1 cellular context compared by ENCODE assay signal in the genomic region with DNA sequence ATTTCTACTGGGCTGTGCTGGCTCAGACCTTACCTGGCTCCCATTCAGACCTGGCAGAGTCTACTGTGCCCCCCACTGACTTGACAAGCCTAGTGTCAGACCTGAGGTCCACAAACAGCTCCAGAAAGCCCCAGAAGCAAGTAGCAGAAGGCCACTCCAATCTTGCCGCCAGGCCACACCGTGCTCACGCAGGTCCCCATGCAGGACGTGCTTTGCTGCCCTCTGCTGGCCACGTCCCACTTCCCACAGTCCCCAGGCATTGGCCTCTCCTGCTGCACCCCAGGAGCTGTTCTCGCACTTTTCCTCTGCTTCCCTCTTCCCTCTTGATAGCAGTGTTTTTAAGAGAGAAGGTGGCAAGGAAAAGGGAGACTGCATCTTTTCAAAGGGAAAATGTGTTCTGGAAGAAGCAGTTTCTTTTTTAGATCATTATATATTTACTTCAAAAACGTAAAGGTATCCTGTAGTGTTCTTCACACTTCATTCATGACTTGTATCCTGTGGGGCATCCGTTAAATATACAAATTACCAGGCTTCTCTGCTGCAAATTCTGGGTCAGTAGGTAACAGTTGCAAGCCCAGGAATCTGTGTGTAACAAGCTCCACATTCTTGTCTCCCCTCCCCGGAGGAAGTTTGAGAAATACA.
TF ChIP-seq lines count a peak whose summit lies in the region.

No MANE protein-coding gene starts in this region.

TF ChIP-seq in HEK293, 187 proteins besides CTCF, POLR2A, EP300 and RAD21 (continued from another document):
- TF ChIP-seq, protein P1, sequence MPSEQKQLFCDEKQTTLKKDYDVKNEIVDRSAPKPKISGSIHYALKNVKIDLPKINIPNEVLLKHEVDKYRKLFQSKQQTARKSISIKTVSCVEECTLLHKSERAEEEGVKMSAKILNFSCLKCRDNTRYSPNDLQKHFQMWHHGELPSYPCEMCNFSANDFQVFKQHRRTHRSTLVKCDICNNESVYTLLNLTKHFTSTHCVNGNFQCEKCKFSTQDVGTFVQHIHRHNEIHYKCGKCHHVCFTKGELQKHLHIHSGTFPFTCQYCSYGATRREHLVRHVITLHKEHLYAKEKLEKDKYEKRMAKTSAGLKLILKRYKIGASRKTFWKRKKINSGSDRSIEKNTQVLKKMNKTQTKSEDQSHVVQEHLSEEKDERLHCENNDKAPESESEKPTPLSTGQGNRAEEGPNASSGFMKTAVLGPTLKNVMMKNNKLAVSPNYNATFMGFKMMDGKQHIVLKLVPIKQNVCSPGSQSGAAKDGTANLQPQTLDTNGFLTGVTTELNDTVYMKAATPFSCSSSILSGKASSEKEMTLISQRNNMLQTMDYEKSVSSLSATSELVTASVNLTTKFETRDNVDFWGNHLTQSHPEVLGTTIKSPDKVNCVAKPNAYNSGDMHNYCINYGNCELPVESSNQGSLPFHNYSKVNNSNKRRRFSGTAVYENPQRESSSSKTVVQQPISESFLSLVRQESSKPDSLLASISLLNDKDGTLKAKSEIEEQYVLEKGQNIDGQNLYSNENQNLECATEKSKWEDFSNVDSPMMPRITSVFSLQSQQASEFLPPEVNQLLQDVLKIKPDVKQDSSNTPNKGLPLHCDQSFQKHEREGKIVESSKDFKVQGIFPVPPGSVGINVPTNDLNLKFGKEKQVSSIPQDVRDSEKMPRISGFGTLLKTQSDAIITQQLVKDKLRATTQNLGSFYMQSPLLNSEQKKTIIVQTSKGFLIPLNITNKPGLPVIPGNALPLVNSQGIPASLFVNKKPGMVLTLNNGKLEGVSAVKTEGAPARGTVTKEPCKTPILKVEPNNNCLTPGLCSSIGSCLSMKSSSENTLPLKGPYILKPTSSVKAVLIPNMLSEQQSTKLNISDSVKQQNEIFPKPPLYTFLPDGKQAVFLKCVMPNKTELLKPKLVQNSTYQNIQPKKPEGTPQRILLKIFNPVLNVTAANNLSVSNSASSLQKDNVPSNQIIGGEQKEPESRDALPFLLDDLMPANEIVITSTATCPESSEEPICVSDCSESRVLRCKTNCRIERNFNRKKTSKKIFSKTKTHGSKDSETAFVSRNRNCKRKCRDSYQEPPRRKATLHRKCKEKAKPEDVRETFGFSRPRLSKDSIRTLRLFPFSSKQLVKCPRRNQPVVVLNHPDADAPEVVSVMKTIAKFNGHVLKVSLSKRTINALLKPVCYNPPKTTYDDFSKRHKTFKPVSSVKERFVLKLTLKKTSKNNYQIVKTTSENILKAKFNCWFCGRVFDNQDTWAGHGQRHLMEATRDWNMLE (tag by site-specific recombination; conservative IDR thresholded peaks at IDR 0.05; ENCODE audit: low read depth): no peak
- TF ChIP-seq IKZF3 (tag by site-specific recombination; IDR thresholded peaks at IDR 0.05) (no peak), BCL11B (tag by site-specific recombination; IDR thresholded peaks at IDR 0.05; ENCODE audit: low read depth) (no peak), GLIS2 (tag by site-specific recombination; IDR thresholded peaks at IDR 0.05) (0 out of 2 replicates have a peak, but pooled peaks have one; percentile 18), ZNF248 (tag by site-specific recombination; IDR thresholded peaks at IDR 0.05) (no peak), ZNF280D (tag by site-specific recombination; IDR thresholded peaks at IDR 0.05) (no peak), ZNF621 (tag by site-specific recombination; IDR thresholded peaks at IDR 0.05) (no peak), ZNF555 (tag by site-specific recombination; conservative IDR thresholded peaks at IDR 0.05) (no peak), ZNF223 (tag by site-specific recombination; IDR thresholded peaks at IDR 0.05) (no peak), GLIS1 (tag by site-specific recombination; IDR thresholded peaks at IDR 0.05) (0 out of 2 replicates have a peak, but pooled peaks have one; percentile 26), RBAK (tag by site-specific recombination; IDR thresholded peaks at IDR 0.05) (no peak), ZNF776 (tag by site-specific recombination; IDR thresholded peaks at IDR 0.05; ENCODE audit: borderline replicate concordance) (no peak), SP3 (tag by site-specific recombination; IDR thresholded peaks at IDR 0.05) (no peak), PBX3 (CRISPR knock-in tag; IDR thresholded peaks at IDR 0.05) (no peak), ZNF837 (tag by site-specific recombination; IDR thresholded peaks at IDR 0.05) (no peak), KLF7 (tag by site-specific recombination; IDR thresholded peaks at IDR 0.05; ENCODE audit: borderline replicate concordance) (no peak), ZNF292 (tag by site-specific recombination; IDR thresholded peaks at IDR 0.05; ENCODE audit: borderline replicate concordance, low read depth) (no peak), ZNF76 (tag by site-specific recombination; IDR thresholded peaks at IDR 0.05; ENCODE audit: borderline replicate concordance, low read depth) (0 out of 2 replicates have a peak, but pooled peaks have one; percentile 19), ZNF645 (tag by site-specific recombination; IDR thresholded peaks at IDR 0.05) (no peak), ZNF404 (tag by site-specific recombination; IDR thresholded peaks at IDR 0.05) (no peak), ZFP69B (tag by site-specific recombination; IDR thresholded peaks at IDR 0.05) (no peak), ZBTB48 (tag by site-specific recombination; IDR thresholded peaks at IDR 0.05) (no peak), ZNF398 (tag by site-specific recombination; IDR thresholded peaks at IDR 0.05) (no peak)
- TF ChIP-seq, protein P2, sequence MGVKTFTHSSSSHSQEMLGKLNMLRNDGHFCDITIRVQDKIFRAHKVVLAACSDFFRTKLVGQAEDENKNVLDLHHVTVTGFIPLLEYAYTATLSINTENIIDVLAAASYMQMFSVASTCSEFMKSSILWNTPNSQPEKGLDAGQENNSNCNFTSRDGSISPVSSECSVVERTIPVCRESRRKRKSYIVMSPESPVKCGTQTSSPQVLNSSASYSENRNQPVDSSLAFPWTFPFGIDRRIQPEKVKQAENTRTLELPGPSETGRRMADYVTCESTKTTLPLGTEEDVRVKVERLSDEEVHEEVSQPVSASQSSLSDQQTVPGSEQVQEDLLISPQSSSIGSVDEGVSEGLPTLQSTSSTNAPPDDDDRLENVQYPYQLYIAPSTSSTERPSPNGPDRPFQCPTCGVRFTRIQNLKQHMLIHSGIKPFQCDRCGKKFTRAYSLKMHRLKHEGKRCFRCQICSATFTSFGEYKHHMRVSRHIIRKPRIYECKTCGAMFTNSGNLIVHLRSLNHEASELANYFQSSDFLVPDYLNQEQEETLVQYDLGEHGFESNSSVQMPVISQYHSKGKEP (tag by site-specific recombination; IDR thresholded peaks at IDR 0.05): no peak
- TF ChIP-seq, protein P3, sequence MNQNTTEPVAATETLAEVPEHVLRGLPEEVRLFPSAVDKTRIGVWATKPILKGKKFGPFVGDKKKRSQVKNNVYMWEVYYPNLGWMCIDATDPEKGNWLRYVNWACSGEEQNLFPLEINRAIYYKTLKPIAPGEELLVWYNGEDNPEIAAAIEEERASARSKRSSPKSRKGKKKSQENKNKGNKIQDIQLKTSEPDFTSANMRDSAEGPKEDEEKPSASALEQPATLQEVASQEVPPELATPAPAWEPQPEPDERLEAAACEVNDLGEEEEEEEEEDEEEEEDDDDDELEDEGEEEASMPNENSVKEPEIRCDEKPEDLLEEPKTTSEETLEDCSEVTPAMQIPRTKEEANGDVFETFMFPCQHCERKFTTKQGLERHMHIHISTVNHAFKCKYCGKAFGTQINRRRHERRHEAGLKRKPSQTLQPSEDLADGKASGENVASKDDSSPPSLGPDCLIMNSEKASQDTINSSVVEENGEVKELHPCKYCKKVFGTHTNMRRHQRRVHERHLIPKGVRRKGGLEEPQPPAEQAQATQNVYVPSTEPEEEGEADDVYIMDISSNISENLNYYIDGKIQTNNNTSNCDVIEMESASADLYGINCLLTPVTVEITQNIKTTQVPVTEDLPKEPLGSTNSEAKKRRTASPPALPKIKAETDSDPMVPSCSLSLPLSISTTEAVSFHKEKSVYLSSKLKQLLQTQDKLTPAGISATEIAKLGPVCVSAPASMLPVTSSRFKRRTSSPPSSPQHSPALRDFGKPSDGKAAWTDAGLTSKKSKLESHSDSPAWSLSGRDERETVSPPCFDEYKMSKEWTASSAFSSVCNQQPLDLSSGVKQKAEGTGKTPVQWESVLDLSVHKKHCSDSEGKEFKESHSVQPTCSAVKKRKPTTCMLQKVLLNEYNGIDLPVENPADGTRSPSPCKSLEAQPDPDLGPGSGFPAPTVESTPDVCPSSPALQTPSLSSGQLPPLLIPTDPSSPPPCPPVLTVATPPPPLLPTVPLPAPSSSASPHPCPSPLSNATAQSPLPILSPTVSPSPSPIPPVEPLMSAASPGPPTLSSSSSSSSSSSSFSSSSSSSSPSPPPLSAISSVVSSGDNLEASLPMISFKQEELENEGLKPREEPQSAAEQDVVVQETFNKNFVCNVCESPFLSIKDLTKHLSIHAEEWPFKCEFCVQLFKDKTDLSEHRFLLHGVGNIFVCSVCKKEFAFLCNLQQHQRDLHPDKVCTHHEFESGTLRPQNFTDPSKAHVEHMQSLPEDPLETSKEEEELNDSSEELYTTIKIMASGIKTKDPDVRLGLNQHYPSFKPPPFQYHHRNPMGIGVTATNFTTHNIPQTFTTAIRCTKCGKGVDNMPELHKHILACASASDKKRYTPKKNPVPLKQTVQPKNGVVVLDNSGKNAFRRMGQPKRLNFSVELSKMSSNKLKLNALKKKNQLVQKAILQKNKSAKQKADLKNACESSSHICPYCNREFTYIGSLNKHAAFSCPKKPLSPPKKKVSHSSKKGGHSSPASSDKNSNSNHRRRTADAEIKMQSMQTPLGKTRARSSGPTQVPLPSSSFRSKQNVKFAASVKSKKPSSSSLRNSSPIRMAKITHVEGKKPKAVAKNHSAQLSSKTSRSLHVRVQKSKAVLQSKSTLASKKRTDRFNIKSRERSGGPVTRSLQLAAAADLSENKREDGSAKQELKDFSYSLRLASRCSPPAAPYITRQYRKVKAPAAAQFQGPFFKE (tag by site-specific recombination; IDR thresholded peaks at IDR 0.05; ENCODE audit: borderline replicate concordance): no peak
